2 cellular contexts compared by ENCODE assay signal in genomic region chr3:79005084-79005483, GRCh38.
TF ChIP-seq lines count a peak whose summit lies in the region.

No MANE protein-coding gene starts in this region.

TF ChIP-seq in HEK293, 187 proteins besides CTCF, POLR2A, EP300 and RAD21 (continued from another document):
- TF ChIP-seq ZNF280D (tag by site-specific recombination; IDR thresholded peaks at IDR 0.05) (no peak), ZNF449 (tag by site-specific recombination; IDR thresholded peaks at IDR 0.05) (no peak), REPIN1 (tag by site-specific recombination; IDR thresholded peaks at IDR 0.05; ENCODE audit: low read depth) (no peak), SP3 (tag by site-specific recombination; IDR thresholded peaks at IDR 0.05) (no peak), ZNF366 (tag by site-specific recombination; conservative IDR thresholded peaks at IDR 0.05) (0 out of 2 replicates have a peak, but pooled peaks have one; percentile 19), PRDM6 (tag by site-specific recombination; IDR thresholded peaks at IDR 0.05) (peak; percentile 59; the same call in 1 of the 2 replicates), ZBTB21 (tag by site-specific recombination; IDR thresholded peaks at IDR 0.05) (no peak), KLF1 (tag by site-specific recombination; IDR thresholded peaks at IDR 0.05) (no peak), ZNF157 (tag by site-specific recombination; IDR thresholded peaks at IDR 0.05) (no peak), ZBTB6 (tag by site-specific recombination; IDR thresholded peaks at IDR 0.05) (peak; percentile 77)

TF ChIP-seq in HepG2, 621 proteins besides CTCF, POLR2A, EP300 and RAD21 (continued from another document):
- TF ChIP-seq ARID4A (CRISPR knock-in tag; IDR thresholded peaks at IDR 0.05; ENCODE audit: borderline replicate concordance) (no peak), SYNCRIP (IDR thresholded peaks at IDR 0.05; ENCODE audit: insufficient read depth, low read depth, low read length) (no peak), ZHX1 (CRISPR knock-in tag; IDR thresholded peaks at IDR 0.05; ENCODE audit: low read depth) (no peak), SUZ12 (IDR thresholded peaks at IDR 0.05; ENCODE audit: low read depth, low read length) (no peak), ZNF430 (CRISPR knock-in tag; IDR thresholded peaks at IDR 0.05) (no peak), ZNF639 (CRISPR knock-in tag; conservative IDR thresholded peaks at IDR 0.05) (no peak), CENPX (CRISPR knock-in tag; IDR thresholded peaks at IDR 0.05) (no peak), ZNF251 (CRISPR knock-in tag; IDR thresholded peaks at IDR 0.05) (no peak), ZBTB38 (CRISPR knock-in tag; IDR thresholded peaks at IDR 0.05) (no peak), HOXA5 (CRISPR knock-in tag; IDR thresholded peaks at IDR 0.05) (no peak), KDM6A (CRISPR knock-in tag; IDR thresholded peaks at IDR 0.05; ENCODE audit: low read depth) (no peak), IKZF1 (IDR thresholded peaks at IDR 0.05) (no peak), TAF1 (CRISPR knock-in tag; IDR thresholded peaks at IDR 0.05) (no peak), ZNF253 (CRISPR knock-in tag; IDR thresholded peaks at IDR 0.05; ENCODE audit: borderline replicate concordance) (no peak)
TF ChIP-seq in HepG2: peak in this region for 0.
